ENCODE assay signal across 9 cellular contexts in genomic region chr10:43304079-43304686, GRCh38. TPM values are rescaled to one million over a fixed set of nuclear protein-coding genes. Genes with fewer than 3 reads are reported as not detected.
DNase-seq lines count a peak whose midpoint lies in the region; ATAC-seq and TF ChIP-seq lines count a peak whose summit lies in the region.
"Had no signal": no experiment of that assay in that cellular context is flagged by ENCODE, and none has a peak within 500 bp of the region (broad histone marks: within the 10 kb centered on the region; RNA-seq: fewer than 3 reads in every experiment).

No MANE protein-coding gene starts in this region.

- no peak overlapping the region for H3K4ac ChIP-seq in mesendoderm (ENCODE audit: low read depth, low read length)

- no peak overlapping the region for H2BK5ac ChIP-seq in mesendoderm (ENCODE audit: low read length)

- H2BK15ac ChIP-seq in mesendoderm (replicated peaks; ENCODE audit: low read depth), result no peak overlapping the region

- H3K36me3 Mint-ChIP-seq in activated T-cell treated with anti-CD3 and anti-CD28 coated beads, Interleukin-2, amount 50 U/mL, for 4 hours (ENCODE audit: insufficient read depth), result no peaks in the 10 kb centered on the region

- no peak for TF ChIP-seq POLR2A in breast epithelium (IDR thresholded peaks at IDR 0.05)
- TF ChIP-seq POLR2A in thyroid gland (IDR thresholded peaks at IDR 0.05), result no peak

- intact Hi-C loops in breast epithelium (cut with DNase I; ENCODE audit: low total_unique reads) (no loop called here), thyroid gland (cut with DNase I) (no loop called here)

- no peak overlapping the region for H4K8ac ChIP-seq in mesendoderm (ENCODE audit: low read depth, low read length)

- no peak overlapping the region for H3K18ac ChIP-seq in mesendoderm (ENCODE audit: low read length)

- H3K9ac ChIP-seq in mesendoderm (ENCODE audit: low read length), result no peak overlapping the region

- H3K56ac ChIP-seq in mesendoderm (ENCODE audit: low read length), result peak overlapping the region; percentile 86

- no peaks in the 10 kb centered on the region for H3K79me1 ChIP-seq in mesendoderm (ENCODE audit: low read length)

- no peak overlapping the region for H4K5ac ChIP-seq in mesendoderm (ENCODE audit: low read length)

- H2AK5ac ChIP-seq in mesendoderm (ENCODE audit: low read length), result no peak overlapping the region

- 100% methylated on average over 1 of the region's 3 CpGs for WGBS in mesendoderm (ENCODE audit: extremely low coverage, insufficient coverage, low lambda C conversion rate)
- WGBS in thyroid gland, 2 donors, result 44 to 45% methylated on average over 3 of the region's 3 CpGs

- no peak for DNase-seq in activated T-cell treated with anti-CD3 and anti-CD28 coated beads, Interleukin-2, amount 50 U/mL, for 4 hours
- DNase-seq in activated T-cell treated with anti-CD3 and anti-CD28 coated beads for 4 hours, result no peak
- no peak for DNase-seq in breast epithelium (ENCODE audit: low spot score in 2 of 2)
- no peak for DNase-seq in mesendoderm
- DNase-seq in thyroid gland, result no peak
- DNase-seq in cortex of kidney (lab: John Stamatoyannopoulos, UW), result no peak

- no peaks in the 10 kb centered on the region for H3K9me3 Mint-ChIP-seq in activated T-cell treated with anti-CD3 and anti-CD28 coated beads, Interleukin-2, amount 50 U/mL, for 4 hours

- peak overlapping the region in 1 of 2 donors; percentile 5 for H3K27ac ChIP-seq in breast epithelium
- H3K27ac ChIP-seq in mesendoderm (ENCODE audit: low read depth, low read length), result no peak overlapping the region
- H3K27ac ChIP-seq in thyroid gland, result no peak overlapping the region

- H3K4me3 ChIP-seq in breast epithelium, result peak overlapping the region; percentile 36 to 60 (median 50)
- H3K4me3 ChIP-seq in mesendoderm (ENCODE audit: low read length), result no peak overlapping the region
- H3K4me3 ChIP-seq in thyroid gland (replicated peaks in 1 of 3), result peak overlapping the region in 2 of 3 donors; percentile 10 to 32

- no peaks in the 10 kb centered on the region for H3K79me2 ChIP-seq in mesendoderm (ENCODE audit: control insufficient read depth, insufficient read depth, low read length)

- H3K4me3 Mint-ChIP-seq in activated T-cell treated with anti-CD3 and anti-CD28 coated beads, Interleukin-2, amount 50 U/mL, for 4 hours, result peak overlapping the region; percentile 70

- H3K27me3 ChIP-seq in breast epithelium (no peaks in the 10 kb centered on the region), mesendoderm (ENCODE audit: insufficient read depth, low read length, poor library complexity) (no peaks in the 10 kb centered on the region), thyroid gland (no peaks in the 10 kb centered on the region)

- peaks cover 55% of the 10 kb centered on the region for H3K4me1 Mint-ChIP-seq in activated T-cell treated with anti-CD3 and anti-CD28 coated beads, Interleukin-2, amount 50 U/mL, for 4 hours (ENCODE audit: low read depth)

- H3K9me3 ChIP-seq in breast epithelium, result no peaks in the 10 kb centered on the region
- no peaks in the 10 kb centered on the region for H3K9me3 ChIP-seq in thyroid gland

- no peak for TF ChIP-seq CTCF in breast epithelium (IDR thresholded peaks at IDR 0.05)
- TF ChIP-seq CTCF in thyroid gland (IDR thresholded peaks at IDR 0.05), result no peak

- H2BK120ac ChIP-seq in mesendoderm (ENCODE audit: low read depth, low read length), result no peak overlapping the region

- ATAC-seq in activated T-cell treated with anti-CD3 and anti-CD28 coated beads, Interleukin-2, amount 50 U/mL, for 4 hours, result no peak
- ATAC-seq in GM19328 (IDR thresholded peaks at IDR 0.05; ENCODE audit: unreplicated experiment), result no peak
- no peak for ATAC-seq in HG02885 (IDR thresholded peaks at IDR 0.05; ENCODE audit: poor library complexity, unreplicated experiment)

- no peaks in the 10 kb centered on the region for H3K36me3 ChIP-seq in breast epithelium
- no peaks in the 10 kb centered on the region for H3K36me3 ChIP-seq in mesendoderm (ENCODE audit: control insufficient read depth, insufficient read depth, low read length)
- H3K36me3 ChIP-seq in thyroid gland, result no peaks in the 10 kb centered on the region

- H3K23ac ChIP-seq in mesendoderm (ENCODE audit: low read length), result no peak overlapping the region

- H3K4me2 ChIP-seq in mesendoderm (ENCODE audit: low read length), result peak overlapping the region; percentile 93

- H3K27me3 Mint-ChIP-seq in activated T-cell treated with anti-CD3 and anti-CD28 coated beads, Interleukin-2, amount 50 U/mL, for 4 hours (ENCODE audit: low read depth), result no peaks in the 10 kb centered on the region

- H3K4me1 ChIP-seq in breast epithelium (no peaks in the 10 kb centered on the region), mesendoderm (ENCODE audit: control insufficient read depth, low read depth, low read length) (no peaks in the 10 kb centered on the region), thyroid gland (peaks cover 3 to 5% of the 10 kb centered on the region in 2 donors)

RNA-seq across cellular contexts. Expression of gene RASGEF1A, which starts 37.3 kb away (rescaled TPM):
- total RNA-seq in activated T-cell treated with anti-CD3 and anti-CD28 coated beads, Interleukin-2, amount 50 U/mL, for 4 hours, result under 1 TPM; 0.29 to 0.60 (median 0.38) TPM
- 10 to 100 TPM in 2 of 3 donors, 1 to 10 TPM in 1; 1.1 to 15.8 (median 11.5) TPM for total RNA-seq in breast epithelium
- polyA plus RNA-seq in mesendoderm (2013, experiment 1 of 2), result 6.9 TPM
- polyA plus RNA-seq in mesendoderm (2013, experiment 2 of 2), result 7.5 TPM
- 1 to 10 TPM; 1.2 to 3.0 (median 2.0) TPM for total RNA-seq in thyroid gland
- total RNA-seq: LHCN-M2 had no signal
